18 cellular contexts compared by ENCODE assay signal in genomic region chr2:184562532-184562931, GRCh38. TPM values are rescaled to one million over a fixed set of nuclear protein-coding genes. Genes with fewer than 3 reads are reported as not detected.
DNase-seq lines count a peak whose midpoint lies in the region; ATAC-seq, FAIRE-seq and TF ChIP-seq lines count a peak whose summit lies in the region.
"Had no signal": no experiment of that assay in that cellular context is flagged by ENCODE, and none has a peak within 500 bp of the region (broad histone marks: within the 10 kb centered on the region; RNA-seq: fewer than 3 reads in every experiment).

No MANE protein-coding gene starts in this region.

- H3K9me3 ChIP-seq in K562 (replicated peaks; ENCODE audit: control insufficient read depth, insufficient read depth, low read depth, low read length): no peaks in the 10 kb centered on the region
- H3K9me3 ChIP-seq in left lung: peaks cover 0 to 3% of the 10 kb centered on the region in 2 donors
- H3K9me3 ChIP-seq: uterus had no signal

- H3K4me2 ChIP-seq in K562 (ENCODE audit: insufficient read depth, low read length): no peak overlapping the region

- no peaks in the 10 kb centered on the region for H3K79me2 ChIP-seq in K562 (ENCODE audit: control insufficient read depth, insufficient read depth, low read length)

- no peak for ATAC-seq in K562
- ATAC-seq in left lung: peak; percentile 34
- ATAC-seq: HCT116, SK-N-SH treated with all-trans-retinoic acid at 6 μM for 48 hours had no signal

- TF ChIP-seq CTCF in K562 (IDR thresholded peaks at IDR 0.05 in 2 of 3, conservative IDR thresholded peaks at IDR 0.05 in 1 of 3; ENCODE audit: insufficient read depth in 2 of 3, low read depth in 1 of 3, low read length in 3 of 3): no peak
- TF ChIP-seq CTCF in left lung (IDR thresholded peaks at IDR 0.05): no peak

- no TSS peak for BruUV-seq in K562 (replicated peaks; lab: Mats Ljungman, UMichigan)

- no peak overlapping the region for H2AFZ ChIP-seq in K562 (ENCODE audit: low read depth, low read length)

- no peak overlapping the region for H3K9ac ChIP-seq in K562 (ENCODE audit: insufficient read depth in 1 of 2, low read depth in 2 of 2, low read length in 2 of 2)

- POLR2A ChIA-PET in K562 (lab: Yijun Ruan, JAX): no interaction called here
- POLR2A ChIA-PET in activated CD4-positive, alpha-beta memory T cell treated with anti-CD3 and anti-CD28 coated beads for 36 hours (lab: Charles Lee): no interaction called here

- TF ChIP-seq POLR2A in GM12892 (IDR thresholded peaks at IDR 0.05; ENCODE audit: low read depth, low read length): no peak
- TF ChIP-seq POLR2A in K562 (conservative IDR thresholded peaks at IDR 0.05): no peak

- no peak for TF ChIP-seq EP300 in K562 (IDR thresholded peaks at IDR 0.05; ENCODE audit: low read length)

- H3K36me3 ChIP-seq in K562 (ENCODE audit: control insufficient read depth, insufficient read depth, low read length) (no peaks in the 10 kb centered on the region), left lung (no peaks in the 10 kb centered on the region)
- H3K36me3 ChIP-seq: stomach, uterus had no signal

- in situ Hi-C loops in K562 (cut with MboI): no loop called here

- H3K4me3 ChIP-seq in K562 (no peak overlapping the region), left lung (no peak overlapping the region)
- H3K4me3 ChIP-seq: stomach, uterus had no signal

- no peak overlapping the region for H3K27ac Mint-ChIP-seq in activated CD4-positive, alpha-beta memory T cell treated with anti-CD3 and anti-CD28 coated beads for 36 hours

- FAIRE-seq in GM12892 (lab: Jason Lieb, UNC) (peak; percentile 50), K562 (lab: Jason Lieb, UNC) (no peak)
- FAIRE-seq: G401.6 had no signal

- no peak for TF ChIP-seq RAD21 in K562 (CRISPR knock-in tag; conservative IDR thresholded peaks at IDR 0.05 in 1 of 2, IDR thresholded peaks at IDR 0.05 in 1 of 2)

- 4% methylated on average over 2 of the region's 2 CpGs for WGBS in K562 (ENCODE audit: insufficient coverage, low coverage, missing lambda C conversion rate)

- H3K27ac ChIP-seq in K562 (ENCODE audit: extremely low read depth, low read depth, low read length) (no peak overlapping the region), left lung (peak overlapping the region in 1 of 2 donors; percentile 39)
- H3K27ac ChIP-seq: stomach, uterus had no signal

- CTCF ChIA-PET in K562 (lab: Yijun Ruan, JAX; ENCODE audit: low intra/inter-chr PET ratio): no interaction called here
- CTCF ChIA-PET in activated CD4-positive, alpha-beta memory T cell treated with anti-CD3 and anti-CD28 coated beads for 36 hours (lab: Charles Lee): no interaction called here

- H3K4me1 Mint-ChIP-seq in activated CD4-positive, alpha-beta memory T cell treated with anti-CD3 and anti-CD28 coated beads for 36 hours (ENCODE audit: low read depth): no peaks in the 10 kb centered on the region

- no peak for DNase-seq in GM12892 (ENCODE audit: insufficient read length)
- peak; percentile 71 for DNase-seq in NCI-H226
- DNase-seq in K562 (ENCODE audit: extremely low read depth in 1 of 4, low spot score in 3 of 4): no peak
- DNase-seq in left lung: no peak
- DNase-seq in activated gamma-delta T cell (lab: John Stamatoyannopoulos, UW): no peak
- DNase-seq in activated CD4-positive, alpha-beta memory T cell treated with anti-CD3 and anti-CD28 coated beads for 36 hours: no peak
- no peak for DNase-seq in DMS79 (lab: John Stamatoyannopoulos, UW)
- DNase-seq in NCI-H187 (lab: John Stamatoyannopoulos, UW): no peak
- DNase-seq: activated effector memory CD4-positive, alpha-beta T cell treated with Interleukin-2 at 50 U/mL for 16 hours; Calu3; cortex of kidney; NCI-H345; stomach; uterus had no signal

- H3K4me3 Mint-ChIP-seq in activated CD4-positive, alpha-beta memory T cell treated with anti-CD3 and anti-CD28 coated beads for 36 hours: no peak overlapping the region

- no peaks in the 10 kb centered on the region for H3K36me3 Mint-ChIP-seq in activated CD4-positive, alpha-beta memory T cell treated with anti-CD3 and anti-CD28 coated beads for 36 hours

- H3K9me3 Mint-ChIP-seq in activated CD4-positive, alpha-beta memory T cell treated with anti-CD3 and anti-CD28 coated beads for 36 hours: peaks cover 5% of the 10 kb centered on the region

- no peaks in the 10 kb centered on the region for H3K27me3 ChIP-seq in K562 (ENCODE audit: control insufficient read depth in 2 of 2, insufficient read depth in 2 of 2, low read length in 2 of 2)
- no peaks in the 10 kb centered on the region for H3K27me3 ChIP-seq in left lung
- H3K27me3 ChIP-seq: stomach, uterus had no signal

- H3K27me3 Mint-ChIP-seq in activated CD4-positive, alpha-beta memory T cell treated with anti-CD3 and anti-CD28 coated beads for 36 hours: no peaks in the 10 kb centered on the region

- intact Hi-C loops in K562 (cut with micrococcal nuclease) (no loop called here), left lung (cut with DNase I) (no loop called here)
- intact Hi-C loops in activated CD4-positive, alpha-beta memory T cell treated with anti-CD3 and anti-CD28 coated beads for 36 hours (cut with micrococcal nuclease): no loop called here

- peaks cover 0 to 6% of the 10 kb centered on the region in 2 experiments; a peak in 1 of 5 replicates for H3K4me1 ChIP-seq in K562 (replicated peaks in 1 of 2; ENCODE audit: control insufficient read depth in 2 of 2, insufficient read depth in 2 of 2, low read length in 2 of 2)
- H3K4me1 ChIP-seq in left lung: peaks cover 0 to 8% of the 10 kb centered on the region in 2 donors
- H3K4me1 ChIP-seq: stomach, uterus had no signal

- no peaks in the 10 kb centered on the region for H4K20me1 ChIP-seq in K562 (replicated peaks; ENCODE audit: control insufficient read depth, insufficient read depth, low read length)

- H3K9me1 ChIP-seq in K562 (ENCODE audit: control insufficient read depth, insufficient read depth, low read length): no peaks in the 10 kb centered on the region

TF ChIP-seq in K562, 482 proteins besides CTCF, POLR2A, EP300 and RAD21:
- TF ChIP-seq CEBPG (CRISPR knock-in tag; IDR thresholded peaks at IDR 0.05): no peak
- TF ChIP-seq CEBPG (tag; conservative IDR thresholded peaks at IDR 0.05 in 1 of 2, IDR thresholded peaks at IDR 0.05 in 1 of 2): 0 out of 4 replicates have a peak, but pooled peaks of 1 of the 2 experiments have one; percentile 13
- no peak for TF ChIP-seq SPI1 (IDR thresholded peaks at IDR 0.05; ENCODE audit: borderline replicate concordance, low read depth, low read length)
- 0 out of 2 replicates have a peak, but pooled peaks have one; percentile 14 for TF ChIP-seq CEBPB (tag; IDR thresholded peaks at IDR 0.05)

RNA-seq across cellular contexts. Expression of gene ZNF804A, which starts 35.8 kb away (rescaled TPM):
- 0.15 TPM for polyA plus RNA-seq in GM12892 (2012; ENCODE audit: missing spikeins)
- 0.19 and 0.35 TPM in 2 replicates for total RNA-seq in K562 (2011; cell fraction: chromatin; rRNA removed; ENCODE audit: low replicate concordance)
- 0.39 and 0.50 TPM in 2 replicates for total RNA-seq in K562 (2011; cell fraction: nucleolus; rRNA removed)
- 0.15 and 0.29 TPM in 2 replicates for total RNA-seq in K562 (2011; cell fraction: nucleoplasm; rRNA removed)
- total RNA-seq in K562 (2014; rRNA removed) (0.65 and 0.95 TPM in 2 replicates), K562 (2014; rRNA removed; fragmentation: Illumina TruSeq; extraction: Trizol) (0.54 and 0.73 TPM in 2 replicates), K562 (2015; rRNA removed; fragmentation: Illumina TruSeq; extraction: Trizol) (0.87 and 1.2 TPM in 2 replicates), K562 (2021) (0.47 and 0.73 TPM in 2 replicates), left lung (under 1 TPM; 0.52 to 0.86 TPM)
- polyA plus RNA-seq in K562 (2011; rRNA removed) (0.01 TPM in 1 of 2 replicates, not detected in the other), K562 (2014; fragmentation: Illumina TruSeq; extraction: Trizol) (0.64 and 0.98 TPM in 2 replicates), K562 (2014; fragmentation: Nextera tagmentation; extraction: Ambion mirVana) (under 1 TPM; 0.46 to 0.49 TPM), K562 (2014; rRNA removed) (0.44 and 0.81 TPM in 2 replicates)
- polyA plus RNA-seq in K562 (2011; cell fraction: cytosol; rRNA removed): 0.01 TPM in 1 of 2 replicates, not detected in the other
- 0.06 TPM in 1 of 2 replicates, not detected in the other for polyA plus RNA-seq in K562 (2011; cell fraction: nucleus; rRNA removed)
- polyA plus RNA-seq in K562 (2012): 0.51 and 0.55 TPM in 2 replicates
- polyA minus RNA-seq in K562 (2011; rRNA and poly(A)+ RNA removed): not detected in 2 replicates
- not detected in 2 replicates for polyA minus RNA-seq in K562 (2011; cell fraction: cytosol; rRNA and poly(A)+ RNA removed)
- polyA minus RNA-seq in K562 (2011; cell fraction: nucleus; rRNA and poly(A)+ RNA removed): 0.13 TPM in 1 of 2 replicates, not detected in the other
- not detected for total RNA-seq in activated CD4-positive, alpha-beta memory T cell treated with anti-CD3 and anti-CD28 coated beads for 36 hours
- total RNA-seq: activated CD8-positive, alpha-beta memory T cell treated with anti-CD3 and anti-CD28 coated beads for 36 hours had no signal
